ENCODE assay signal across 8 cellular contexts in the genomic region with DNA sequence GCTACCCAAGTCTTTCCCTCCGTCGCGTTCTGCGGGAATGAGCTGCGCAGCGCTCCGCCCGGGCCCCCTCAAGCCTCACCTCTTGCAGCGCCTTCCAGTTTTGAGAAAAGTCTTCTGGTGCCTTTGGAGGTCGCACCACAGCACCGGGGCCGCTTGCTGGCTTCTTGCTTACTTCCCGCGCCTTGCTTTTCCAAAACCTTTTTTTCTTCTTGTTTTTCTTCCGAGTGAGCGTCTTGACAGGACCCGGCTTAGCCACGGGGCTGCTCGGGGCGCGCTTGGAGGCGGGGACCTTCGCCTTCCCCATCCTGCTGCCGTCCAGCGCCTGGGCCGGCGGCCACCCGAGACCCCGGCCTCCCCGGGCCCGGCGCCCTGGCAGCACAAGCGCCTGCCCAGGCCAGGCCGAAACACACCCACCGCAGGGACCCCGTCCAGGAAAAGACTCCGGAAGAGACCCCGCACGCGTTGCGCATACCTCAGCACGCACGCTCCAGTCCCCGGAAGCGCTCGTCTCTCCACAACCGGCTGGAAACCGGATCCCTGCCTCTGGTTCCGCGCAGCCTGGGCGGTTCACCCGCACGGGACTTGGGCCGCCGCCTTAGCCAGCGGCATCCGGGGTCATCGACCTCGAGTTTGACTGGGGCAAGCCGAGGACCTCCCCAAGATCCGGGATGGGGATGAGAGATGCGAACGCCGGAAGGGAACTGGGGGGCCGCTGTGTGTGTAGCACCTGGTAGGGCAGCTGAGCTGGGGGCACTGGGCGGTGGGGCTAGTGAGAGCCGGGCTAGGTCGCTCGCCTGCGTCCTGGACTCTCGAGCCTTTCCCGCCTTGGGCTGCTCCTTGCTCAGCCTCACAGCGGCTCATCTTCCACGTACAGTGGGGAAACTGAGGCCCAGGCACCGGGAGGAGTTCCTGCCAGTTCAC. TPM values are rescaled to one million over a fixed set of nuclear protein-coding genes. Genes with fewer than 3 reads are reported as not detected.
DNase-seq lines count a peak whose midpoint lies in the region; ATAC-seq and TF ChIP-seq lines count a peak whose summit lies in the region.

A gene with protein sequence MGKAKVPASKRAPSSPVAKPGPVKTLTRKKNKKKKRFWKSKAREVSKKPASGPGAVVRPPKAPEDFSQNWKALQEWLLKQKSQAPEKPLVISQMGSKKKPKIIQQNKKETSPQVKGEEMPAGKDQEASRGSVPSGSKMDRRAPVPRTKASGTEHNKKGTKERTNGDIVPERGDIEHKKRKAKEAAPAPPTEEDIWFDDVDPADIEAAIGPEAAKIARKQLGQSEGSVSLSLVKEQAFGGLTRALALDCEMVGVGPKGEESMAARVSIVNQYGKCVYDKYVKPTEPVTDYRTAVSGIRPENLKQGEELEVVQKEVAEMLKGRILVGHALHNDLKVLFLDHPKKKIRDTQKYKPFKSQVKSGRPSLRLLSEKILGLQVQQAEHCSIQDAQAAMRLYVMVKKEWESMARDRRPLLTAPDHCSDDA (minus strand): TSS at position 470 of the 921 bp plus-strand sequence. CDS start 166 bp downstream, at position 304.

- no peak for TF ChIP-seq CTCF in choroid plexus epithelial cell (conservative IDR thresholded peaks at IDR 0.05; ENCODE audit: low read depth, low read length)

- POLR2A ChIA-PET in activated CD4-positive, alpha-beta T cell treated with anti-CD3 and anti-CD28 coated beads for 36 hours (lab: Charles Lee), result interaction anchor here (0.8 kb wide), 1 partner anchor 80 kb away, joined by 3 read pairs; no protein-coding TSS in a partner anchor

- ATAC-seq in GM18873 (IDR thresholded peaks at IDR 0.05; ENCODE audit: low FRiP score, unreplicated experiment) (peak; percentile 49), HG03139 (IDR thresholded peaks at IDR 0.05; ENCODE audit: unreplicated experiment) (peak; percentile 52), left colon (peak; percentile 81)
- ATAC-seq in activated CD4-positive, alpha-beta T cell treated with anti-CD3 and anti-CD28 coated beads for 36 hours, result peak; percentile 87

- H3K4me3 ChIP-seq in choroid plexus epithelial cell (ENCODE audit: low read depth, low read length), result peak within 1 kb of the TSS; percentile 79

- H3K4me3 Mint-ChIP-seq in activated CD4-positive, alpha-beta T cell treated with anti-CD3 and anti-CD28 coated beads for 36 hours, result peak within 1 kb of the TSS; percentile 92

- intact Hi-C loops in activated CD4-positive, alpha-beta T cell treated with anti-CD3 and anti-CD28 coated beads for 36 hours (cut with DNase I, micrococcal nuclease), result loop anchor here (1.0 to 5.0 kb wide), 13 partner anchors 10 to 746 kb away; partner anchors contain the start of genes CACFD1 (in 2 of the 2), STKLD1 (in 2 of the 2), SURF4 (in 2 of the 2) and BRD3OS (in 1 of the 2)
- intact Hi-C loops in left colon (cut with DNase I, micrococcal nuclease), result no loop called here

- CTCF ChIA-PET in activated CD4-positive, alpha-beta T cell treated with anti-CD3 and anti-CD28 coated beads for 36 hours (lab: Charles Lee), result interaction anchor here (0.7 to 1.5 kb wide), 5 partner anchors 26 to 576 kb away, joined by 3 to 5 read pairs (median 4); no protein-coding TSS in a partner anchor

- no peaks in the 10 kb centered on the region for H3K27me3 Mint-ChIP-seq in activated CD4-positive, alpha-beta T cell treated with anti-CD3 and anti-CD28 coated beads for 36 hours

- H3K36me3 Mint-ChIP-seq in activated CD4-positive, alpha-beta T cell treated with anti-CD3 and anti-CD28 coated beads for 36 hours (ENCODE audit: low read depth), result peaks cover 35% of the 10 kb centered on the region

- DNase-seq in AG08395 (ENCODE audit: low spot score) (peak; percentile 87), NCI-H510A (lab: John Stamatoyannopoulos, UW) (peak; percentile 85), choroid plexus epithelial cell (ENCODE audit: low read depth) (peak; percentile 88), left colon (peak; percentile 87)
- DNase-seq in activated CD4-positive, alpha-beta T cell treated with anti-CD3 and anti-CD28 coated beads for 36 hours, result peak; percentile 92
- peak; percentile 72 to 76 for DNase-seq in stimulated activated CD4-positive, alpha-beta T cell treated with anti-CD3 and anti-CD28 coated beads, Interleukin-1b, Interleukin-23, amount 100 ng/mL, for 4 hours (ENCODE audit: low read depth in 2 of 2)

- H3K4me1 Mint-ChIP-seq in activated CD4-positive, alpha-beta T cell treated with anti-CD3 and anti-CD28 coated beads for 36 hours, result peaks cover 51% of the 10 kb centered on the region

- no peaks in the 10 kb centered on the region for H3K9me3 Mint-ChIP-seq in activated CD4-positive, alpha-beta T cell treated with anti-CD3 and anti-CD28 coated beads for 36 hours (ENCODE audit: low read depth)

- H3K27ac Mint-ChIP-seq in activated CD4-positive, alpha-beta T cell treated with anti-CD3 and anti-CD28 coated beads for 36 hours, result peak within 1 kb of the TSS; percentile 93

RNA-seq across cellular contexts. Expression of the gene that starts here (rescaled TPM):
- 10 to 100 TPM; 25.9 to 34.3 TPM for total RNA-seq in activated CD4-positive, alpha-beta T cell treated with anti-CD3 and anti-CD28 coated beads for 36 hours
- total RNA-seq in left colon, result 10 to 100 TPM; 18.4 to 22.5 TPM

Comparison
In these comparisons a context has a peak if more than half of its experiments do, and no peak if none do; other contexts are left out.
1. Peak in every context shown above with its lines: DNase-seq, ATAC-seq and H3K4me3 ChIP-seq.
2. intact Hi-C loops: an anchor here in activated CD4-positive, alpha-beta T cell treated with anti-CD3 and anti-CD28 coated beads for 36 hours (1.0 to 5.0 kb wide); none called in left colon.